20 cellular contexts compared by ENCODE assay signal in genomic region chr9:69050936-69051335, GRCh38. TPM values are rescaled to one million over a fixed set of nuclear protein-coding genes. Genes with fewer than 3 reads are reported as not detected.
"Had no signal": no experiment of that assay in that cellular context is flagged by ENCODE, and none has a peak within 500 bp of the region (broad histone marks: within the 10 kb centered on the region; RNA-seq: fewer than 3 reads in every experiment).

No MANE protein-coding gene starts in this region.

RNA-seq across cellular contexts. Expression of gene FXN, which starts 15.4 kb away (rescaled TPM):
- total RNA-seq: ascending aorta had no signal

RNA-seq across cellular contexts. Expression of gene PRKACG, which starts 37.0 kb away (rescaled TPM):
- total RNA-seq: activated naive CD4-positive, alpha-beta T cell treated with anti-CD3 and anti-CD28 coated beads for 36 hours; activated naive CD4-positive, alpha-beta T cell treated with anti-CD3 and anti-CD28 coated beads, Interleukin-2, amount 50 U/mL, for 72 hours; activated naive CD8-positive, alpha-beta T cell treated with anti-CD3 and anti-CD28 coated beads for 36 hours; activated naive CD8-positive, alpha-beta T cell treated with anti-CD3 and anti-CD28 coated beads, Interleukin-2, amount 10 ng/mL, durations not matched to agents 7 days and 5 days; activated T-cell treated with anti-CD3 and anti-CD28 coated beads, Interleukin-2, amount 50 U/mL, for 4 hours; activated T-cell treated with anti-CD3 and anti-CD28 coated beads, Interleukin-2, amount 50 U/mL, for 72 hours; activated T-helper 1 cell treated with anti-CD3 and anti-CD28 coated beads, Interleukin-12 subunit alpha, Interleukin-12 subunit beta, Interleukin-2, Interleukin-4 antibody, amounts not matched to agents 30 ng/mL and 10 ng/mL and 1 ng/mL, durations not matched to agents 14 hours and 24 hours and 36 hours; activated T-helper 17 cell treated with anti-CD3 and anti-CD28 coated beads, Interleukin-2, amount 50 U/mL, for 72 hours; activated T-helper 2 cell treated with anti-CD3 and anti-CD28 coated beads, Interferon-gamma antibody, Interleukin-2, Interleukin-4, amounts not matched to agents 10 μg/mL and 5 μg/mL and 100 μg/mL, durations not matched to agents 14 hours and 24 hours and 36 hours; aorta; ascending aorta; astrocyte; body of pancreas; breast epithelium; bronchial epithelial cell; cardiac muscle cell; cardiac septum; cerebellum; chondrocyte had no signal
- polyA plus RNA-seq: adipose tissue, aorta had no signal
